In genomic region chr2:67845557-67846114, GRCh38 we compare ENCODE assay signal across 17 cellular contexts.
DNase-seq lines count a peak whose midpoint lies in the region; ATAC-seq, FAIRE-seq and TF ChIP-seq lines count a peak whose summit lies in the region.
"Had no signal": no experiment of that assay in that cellular context is flagged by ENCODE, and none has a peak within 500 bp of the region (broad histone marks: within the 10 kb centered on the region; RNA-seq: fewer than 3 reads in every experiment).

No MANE protein-coding gene starts in this region.

- in situ Hi-C loops in transverse colon (cut with MboI; ENCODE audit: low pct_ligation_motif_present in 1 of 4, low pct_unique_long_range_greater_than_20kb in 1 of 4, low sequenced_read_pairs in 3 of 4) = loop anchor here in 3 of 4 donors (10.0 to 25.0 kb wide), 3 partner anchors 358 to 1411 kb away; partner anchors contain the start of gene MEIS1 (in 3 of the 3)

- no peaks in the 10 kb centered on the region for H3K36me3 ChIP-seq in SK-N-MC (ENCODE audit: insufficient read depth, low read length)
- no peaks in the 10 kb centered on the region for H3K36me3 ChIP-seq in transverse colon
- H3K36me3 ChIP-seq in small intestine (ENCODE audit: control insufficient read depth in 2 of 2, insufficient read depth in 2 of 2, low read length in 2 of 2) = no peaks in the 10 kb centered on the region
- H3K36me3 ChIP-seq: cardiac muscle cell, spleen had no signal

- H3K27me3 Mint-ChIP-seq in mesothelial cell of epicardium (ENCODE audit: low read depth) = no peaks in the 10 kb centered on the region

- H3K9me3 ChIP-seq in SK-N-MC (ENCODE audit: low read depth, low read length) = no peaks in the 10 kb centered on the region
- no peaks in the 10 kb centered on the region for H3K9me3 ChIP-seq in transverse colon
- H3K9me3 ChIP-seq in small intestine (ENCODE audit: control insufficient read depth, low read depth) = no peaks in the 10 kb centered on the region
- H3K9me3 ChIP-seq: Caco-2, spleen, testis had no signal

- WGBS in transverse colon (ENCODE audit: low coverage in 1 of 2), 2 donors = 55% methylated on average over 7 of the region's 7 CpGs; no CpG with 5 or more reads in 1 of the 2 donors
- WGBS in small intestine, 3 donors = 56 to 67% (median 59%) methylated on average over 7 of the region's 7 CpGs

- H3K27ac ChIP-seq in SK-N-MC (peak overlapping the region; percentile 53), transverse colon (peak overlapping the region; percentile 4 to 52 (median 34)), small intestine (ENCODE audit: low read depth in 1 of 2, low read length in 1 of 2) (no peak overlapping the region)
- H3K27ac ChIP-seq: cardiac muscle cell, spleen had no signal

- H3K27ac Mint-ChIP-seq in mesothelial cell of epicardium = peak overlapping the region; percentile 98
- H3K27ac Mint-ChIP-seq: activated CD8-positive, alpha-beta T cell treated with anti-CD3 and anti-CD28 coated beads for 36 hours; naive thymus-derived CD8-positive, alpha-beta T cell had no signal

- peak overlapping the region; percentile 72 for H3K4me3 ChIP-seq in SK-N-MC
- H3K4me3 ChIP-seq in transverse colon = no peak overlapping the region
- no peak overlapping the region for H3K4me3 ChIP-seq in small intestine (ENCODE audit: low read depth in 1 of 2, low read length in 2 of 2)
- H3K4me3 ChIP-seq: cardiac muscle cell, spleen, testis had no signal

- H3K36me3 Mint-ChIP-seq in mesothelial cell of epicardium = no peaks in the 10 kb centered on the region
- H3K36me3 Mint-ChIP-seq: naive thymus-derived CD8-positive, alpha-beta T cell had no signal

- H3K4me1 ChIP-seq in transverse colon (peaks cover 0 to 12% (median 6%) of the 10 kb centered on the region in 4 donors), small intestine (ENCODE audit: control insufficient read depth in 2 of 2, insufficient read depth in 1 of 2, low read depth in 1 of 2, low read length in 1 of 2) (peaks cover 0 to 6% of the 10 kb centered on the region in 2 donors)

- no peak for FAIRE-seq in small intestine (lab: Jason Lieb, UNC)
- FAIRE-seq: TTC549 had no signal

- no peaks in the 10 kb centered on the region for H3K9me3 Mint-ChIP-seq in mesothelial cell of epicardium
- H3K9me3 Mint-ChIP-seq: activated CD8-positive, alpha-beta T cell treated with anti-CD3 and anti-CD28 coated beads for 36 hours; naive thymus-derived CD8-positive, alpha-beta T cell had no signal

- TF ChIP-seq POLR2A in transverse colon (IDR thresholded peaks at IDR 0.05) = no peak

- H3K4me3 Mint-ChIP-seq in mesothelial cell of epicardium = peak overlapping the region; percentile 55
- H3K4me3 Mint-ChIP-seq: activated CD8-positive, alpha-beta T cell treated with anti-CD3 and anti-CD28 coated beads for 36 hours; naive thymus-derived CD8-positive, alpha-beta T cell had no signal

- H3K9ac ChIP-seq in SK-N-MC (ENCODE audit: insufficient read length) = no peak overlapping the region

- TF ChIP-seq CTCF in mesothelial cell of epicardium (IDR thresholded peaks at IDR 0.05; ENCODE audit: unreplicated experiment) (no peak), transverse colon (IDR thresholded peaks at IDR 0.05) (no peak)

- TF ChIP-seq EP300 in transverse colon (IDR thresholded peaks at IDR 0.05; ENCODE audit: low read depth) = no peak

- DNase-seq in NCI-H2171 treated with DMSO at 0.1 percent for 48 hours (lab: John Stamatoyannopoulos, UW) (peak; percentile 36), NCI-H2171 (lab: John Stamatoyannopoulos, UW) (no peak), SK-N-MC (ENCODE audit: low read depth, low spot score) (no peak), mesothelial cell of epicardium (ENCODE audit: low spot score in 2 of 2, unreplicated experiment in 2 of 2) (no peak), transverse colon (no peak), NCI-H2029 treated with DMSO at 0.1 percent for 48 hours (lab: John Stamatoyannopoulos, UW) (no peak), small intestine (no peak)
- DNase-seq: activated gamma-delta T cell treated with Interleukin-2 at 50 U/mL for 16 hours, MV-4-11, spleen had no signal

- ATAC-seq in HG03135 (IDR thresholded peaks at IDR 0.05; ENCODE audit: unreplicated experiment) = no peak
- ATAC-seq: activated CD8-positive, alpha-beta T cell treated with anti-CD3 and anti-CD28 coated beads for 36 hours; naive thymus-derived CD8-positive, alpha-beta T cell had no signal

- peaks cover 62% of the 10 kb centered on the region for H3K4me1 Mint-ChIP-seq in mesothelial cell of epicardium
- H3K4me1 Mint-ChIP-seq: naive thymus-derived CD8-positive, alpha-beta T cell had no signal

- H3K27me3 ChIP-seq in transverse colon (peaks cover 11% of the 10 kb centered on the region), small intestine (ENCODE audit: control insufficient read depth in 2 of 2, insufficient read depth in 2 of 2, low read length in 2 of 2) (no peaks in the 10 kb centered on the region)
- H3K27me3 ChIP-seq: cardiac muscle cell, testis had no signal

- intact Hi-C loops in transverse colon (cut with DNase I; ENCODE audit: low total_unique reads) = loop anchor here (10.0 kb wide), 2 partner anchors 1271 to 1411 kb away; partner anchors contain the start of gene MEIS1

Comparison
In these comparisons a context has a peak if more than half of its experiments do, and no peak if none do; other contexts are left out.
1. H3K27ac ChIP-seq: peak in SK-N-MC (single experiment) and transverse colon (4 of 4); none in small intestine (0 of 2).